ENCODE assay signal across 21 cellular contexts in the genomic region with DNA sequence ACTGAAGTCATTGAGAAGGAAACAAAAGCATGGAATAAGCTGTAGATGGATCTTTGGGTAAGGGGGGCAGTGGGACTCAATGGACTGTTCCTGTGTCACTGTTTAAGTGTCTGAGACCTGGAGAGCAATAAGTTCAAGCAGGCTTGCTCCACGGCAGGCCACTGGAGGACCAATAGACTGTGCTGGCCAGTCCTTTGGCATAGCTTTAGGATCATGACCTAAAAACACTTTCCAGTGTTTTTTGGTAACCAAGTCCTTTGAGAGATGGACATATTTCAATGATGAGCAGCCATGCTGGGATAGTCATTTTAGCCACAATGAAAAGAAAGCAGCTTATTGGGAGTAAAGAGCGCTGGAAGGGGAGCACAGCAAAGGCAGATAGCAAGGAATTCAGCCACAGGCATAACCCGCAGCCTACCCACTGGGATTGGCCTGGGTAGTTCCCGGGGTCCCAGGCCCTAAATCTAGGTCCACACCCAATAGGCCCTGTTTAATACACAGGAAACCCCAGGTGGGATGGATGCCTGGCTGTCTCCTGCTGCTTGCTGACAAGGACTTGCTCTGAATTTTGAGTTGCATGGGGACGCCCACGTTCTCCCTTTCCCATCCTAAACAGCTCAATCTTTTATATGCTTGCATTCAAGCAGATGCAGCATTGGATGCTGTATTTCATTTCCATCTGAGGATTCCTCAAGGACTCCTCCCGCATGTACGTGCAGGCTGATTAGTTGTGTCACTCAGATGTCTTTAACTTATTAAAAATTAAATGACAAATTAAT.
"Had no signal": no experiment of that assay in that cellular context is flagged by ENCODE, and none has a peak within 500 bp of the region (broad histone marks: within the 10 kb centered on the region; RNA-seq: fewer than 3 reads in every experiment).

No MANE protein-coding gene starts in this region.

- H3K36me3 ChIP-seq: colonic mucosa, heart right ventricle, left lung had no signal

- DNase-seq: cerebellar nuclear complex; cortex of kidney; effector CD4-positive, alpha-beta T cell; effector memory CD4-positive, alpha-beta T cell; esophagus squamous epithelium; foreskin fibroblast; foreskin melanocyte; heart right ventricle; hippocampal formation; left cardiac atrium; left lung; left ventricle myocardium superior; mammary epithelial cell; mesendoderm had no signal

- H3K4me1 ChIP-seq: colonic mucosa, esophagus squamous epithelium, heart right ventricle, left lung had no signal

- ATAC-seq: gastroesophageal sphincter, heart right ventricle, left cardiac atrium, left lung, left ventricle myocardium superior had no signal

- H3K27ac ChIP-seq: colonic mucosa, esophagus squamous epithelium, gastroesophageal sphincter, heart right ventricle, left lung had no signal

- H3K4me3 ChIP-seq: colonic mucosa, dorsolateral prefrontal cortex, esophagus squamous epithelium, gastroesophageal sphincter, heart right ventricle, left lung, lung had no signal

- FAIRE-seq: endothelial cell of umbilical vein, islet of Langerhans, keratinocyte had no signal

- H3K27me3 ChIP-seq: colonic mucosa, dorsolateral prefrontal cortex, esophagus squamous epithelium, gastroesophageal sphincter, heart right ventricle, left lung had no signal

- H3K9me3 ChIP-seq: colonic mucosa, esophagus squamous epithelium, gastroesophageal sphincter, heart right ventricle, left lung had no signal
